In genomic region chr22:49365910-49366309, GRCh38 we compare ENCODE assay signal across 1 cellular context.
TF ChIP-seq lines count a peak whose summit lies in the region.

No MANE protein-coding gene starts in this region.

TF ChIP-seq in HepG2, 621 proteins besides CTCF, POLR2A, EP300 and RAD21 (continued from another document):
- TF ChIP-seq PAXIP1 (CRISPR knock-in tag; conservative IDR thresholded peaks at IDR 0.05) (no peak), ZNF446 (CRISPR knock-in tag; IDR thresholded peaks at IDR 0.05) (no peak), ZNF816 (CRISPR knock-in tag; IDR thresholded peaks at IDR 0.05; ENCODE audit: borderline replicate concordance) (no peak), KLF15 (CRISPR knock-in tag; IDR thresholded peaks at IDR 0.05; ENCODE audit: borderline replicate concordance) (no peak)
- TF ChIP-seq, protein P1, sequence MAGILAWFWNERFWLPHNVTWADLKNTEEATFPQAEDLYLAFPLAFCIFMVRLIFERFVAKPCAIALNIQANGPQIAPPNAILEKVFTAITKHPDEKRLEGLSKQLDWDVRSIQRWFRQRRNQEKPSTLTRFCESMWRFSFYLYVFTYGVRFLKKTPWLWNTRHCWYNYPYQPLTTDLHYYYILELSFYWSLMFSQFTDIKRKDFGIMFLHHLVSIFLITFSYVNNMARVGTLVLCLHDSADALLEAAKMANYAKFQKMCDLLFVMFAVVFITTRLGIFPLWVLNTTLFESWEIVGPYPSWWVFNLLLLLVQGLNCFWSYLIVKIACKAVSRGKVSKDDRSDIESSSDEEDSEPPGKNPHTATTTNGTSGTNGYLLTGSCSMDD (CRISPR knock-in tag; IDR thresholded peaks at IDR 0.05), result no peak
TF ChIP-seq in HepG2: peak in this region for 0.
